In the genomic region with DNA sequence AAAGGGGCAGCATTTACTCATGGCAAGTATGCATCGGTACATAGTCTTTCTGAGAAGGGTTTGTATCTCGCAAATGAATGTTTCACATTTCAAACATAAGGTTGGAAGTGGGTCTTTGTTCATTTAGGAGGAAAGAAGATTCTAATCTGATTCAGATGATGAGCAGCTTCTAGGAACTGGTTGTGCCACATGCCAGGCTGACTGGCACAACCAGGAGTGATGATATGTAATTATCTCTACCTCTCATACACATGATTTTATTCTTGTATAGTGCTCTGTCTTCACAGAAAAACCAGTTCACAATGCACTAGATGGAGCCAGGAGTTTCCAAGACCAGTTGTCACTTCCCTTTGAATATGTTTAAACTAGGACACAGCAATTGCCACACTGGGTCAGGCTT, we compare ENCODE assay signal across 8 cellular contexts. TPM values are rescaled to one million over a fixed set of nuclear protein-coding genes. Genes with fewer than 3 reads are reported as not detected.
"Had no signal": no experiment of that assay in that cellular context is flagged by ENCODE, and none has a peak within 500 bp of the region (broad histone marks: within the 10 kb centered on the region; RNA-seq: fewer than 3 reads in every experiment).

No MANE protein-coding gene starts in this region.

- H3K9ac ChIP-seq: GM23248 had no signal

- H2AFZ ChIP-seq: GM23248 had no signal

- DNase-seq: GM23248, GOT3, H7, HCEC 1CT, IMR-90 had no signal

- H3K4me3 ChIP-seq: GM23248, K562 had no signal

- H3K27ac ChIP-seq: GM23248 had no signal

- ATAC-seq: K562 had no signal

- FAIRE-seq: K562 had no signal

RNA-seq across cellular contexts. Expression of gene BEST3, which starts 13.7 kb away (rescaled TPM):
- total RNA-seq: GM23248, H4, H7, HT-29, K562 had no signal
- polyA plus RNA-seq: GM23248 had no signal
